ENCODE assay signal across 20 cellular contexts in genomic region chr5:78778538-78778937, GRCh38.
A peak's percentile ranks its signal among the peaks of the same experiment; 100 is the strongest.
DNase-seq lines count a peak whose midpoint lies in the region; ATAC-seq and TF ChIP-seq lines count a peak whose summit lies in the region.
"Had no signal": no experiment of that assay in that cellular context is flagged by ENCODE, and none has a peak within 500 bp of the region (broad histone marks: within the 10 kb centered on the region; RNA-seq: fewer than 3 reads in every experiment).

No MANE protein-coding gene starts in this region.

- no peak for TF ChIP-seq EP300 in Ishikawa (IDR thresholded peaks at IDR 0.05; ENCODE audit: borderline replicate concordance)

- H3K4me3 ChIP-seq in astrocyte of the spinal cord (ENCODE audit: low read depth, low read length), result no peak overlapping the region
- H3K4me3 ChIP-seq: dorsolateral prefrontal cortex, ovary, spleen, tibial nerve had no signal

- no peak overlapping the region for H3K4me3 Mint-ChIP-seq in stimulated activated naive CD8-positive, alpha-beta T cell treated with anti-CD3 and anti-CD28 coated beads, Interleukin-15, amount 100 ng/mL, for 72 hours
- H3K4me3 Mint-ChIP-seq: activated CD4-positive, alpha-beta T cell treated with anti-CD3 and anti-CD28 coated beads, Interleukin-2, amount 10 ng/mL, durations not matched to agents 7 days and 5 days; stimulated activated memory B cell treated with anti-CD40 and anti-IgM and Interleukin-4, amounts not matched to agents 10 μg/mL and 1 μg/mL and 100 μg/mL, for 72 hours had no signal

- no peaks in the 10 kb centered on the region for H3K9me3 Mint-ChIP-seq in stimulated activated naive CD8-positive, alpha-beta T cell treated with anti-CD3 and anti-CD28 coated beads, Interleukin-15, amount 100 ng/mL, for 72 hours
- H3K9me3 Mint-ChIP-seq: activated CD4-positive, alpha-beta T cell treated with anti-CD3 and anti-CD28 coated beads, Interleukin-2, amount 10 ng/mL, durations not matched to agents 7 days and 5 days; stimulated activated memory B cell treated with anti-CD40 and anti-IgM and Interleukin-4, amounts not matched to agents 10 μg/mL and 1 μg/mL and 100 μg/mL, for 72 hours had no signal

- ATAC-seq in GM21576 (IDR thresholded peaks at IDR 0.05; ENCODE audit: unreplicated experiment), result no peak
- no peak for ATAC-seq in stimulated activated naive CD8-positive, alpha-beta T cell treated with anti-CD3 and anti-CD28 coated beads, Interleukin-15, amount 100 ng/mL, for 72 hours
- ATAC-seq: left lobe of liver; stimulated activated memory B cell treated with anti-CD40 and anti-IgM and Interleukin-4, amounts not matched to agents 10 μg/mL and 1 μg/mL and 100 μg/mL, for 72 hours had no signal

- no peak for TF ChIP-seq CTCF in astrocyte of the spinal cord (IDR thresholded peaks at IDR 0.05; ENCODE audit: low read depth, low read length)

- TF ChIP-seq RAD21 in Ishikawa (IDR thresholded peaks at IDR 0.05; ENCODE audit: low read depth), result no peak

- no peaks in the 10 kb centered on the region for H3K27me3 Mint-ChIP-seq in stimulated activated naive CD8-positive, alpha-beta T cell treated with anti-CD3 and anti-CD28 coated beads, Interleukin-15, amount 100 ng/mL, for 72 hours
- H3K27me3 Mint-ChIP-seq: activated CD4-positive, alpha-beta T cell treated with anti-CD3 and anti-CD28 coated beads, Interleukin-2, amount 10 ng/mL, durations not matched to agents 7 days and 5 days; stimulated activated memory B cell treated with anti-CD40 and anti-IgM and Interleukin-4, amounts not matched to agents 10 μg/mL and 1 μg/mL and 100 μg/mL, for 72 hours had no signal

- DNase-seq in EH (ENCODE audit: low read depth) (peak; percentile 82), astrocyte of the spinal cord (ENCODE audit: low read depth, low spot score) (peak; percentile 61), myocyte (ENCODE audit: low read depth) (peak; percentile 69), T-helper 2 cell (no peak), AG08396 (ENCODE audit: low spot score) (no peak)
- DNase-seq in stimulated activated naive CD8-positive, alpha-beta T cell treated with anti-CD3 and anti-CD28 coated beads, Interleukin-15, amount 100 ng/mL, for 72 hours, result no peak
- DNase-seq: activated CD4-positive, alpha-beta T cell treated with anti-CD3 and anti-CD28 coated beads, Interleukin-2, amount 10 ng/mL, durations not matched to agents 7 days and 5 days; activated naive CD4-positive, alpha-beta T cell treated with Interleukin-2 at 50 U/mL for 16 hours; brain microvascular endothelial cell; dorsolateral prefrontal cortex; Karpas-422; NCI-H187; NCI-H510A treated with DMSO at 0.1 percent for 48 hours; ovary; spleen had no signal

- no peak overlapping the region for H3K27ac Mint-ChIP-seq in stimulated activated naive CD8-positive, alpha-beta T cell treated with anti-CD3 and anti-CD28 coated beads, Interleukin-15, amount 100 ng/mL, for 72 hours
- H3K27ac Mint-ChIP-seq: activated CD4-positive, alpha-beta T cell treated with anti-CD3 and anti-CD28 coated beads, Interleukin-2, amount 10 ng/mL, durations not matched to agents 7 days and 5 days; stimulated activated memory B cell treated with anti-CD40 and anti-IgM and Interleukin-4, amounts not matched to agents 10 μg/mL and 1 μg/mL and 100 μg/mL, for 72 hours had no signal

- in situ Hi-C loops in astrocyte of the spinal cord (cut with HindIII; ENCODE audit: low sequenced_read_pairs), result no loop called here

- H3K4me1 Mint-ChIP-seq in stimulated activated naive CD8-positive, alpha-beta T cell treated with anti-CD3 and anti-CD28 coated beads, Interleukin-15, amount 100 ng/mL, for 72 hours, result peaks cover 5% of the 10 kb centered on the region
- H3K4me1 Mint-ChIP-seq: activated CD4-positive, alpha-beta T cell treated with anti-CD3 and anti-CD28 coated beads, Interleukin-2, amount 10 ng/mL, durations not matched to agents 7 days and 5 days; stimulated activated memory B cell treated with anti-CD40 and anti-IgM and Interleukin-4, amounts not matched to agents 10 μg/mL and 1 μg/mL and 100 μg/mL, for 72 hours had no signal

TF ChIP-seq in Ishikawa, 13 proteins besides CTCF, POLR2A, EP300 and RAD21:
- TF ChIP-seq TCF12 (IDR thresholded peaks at IDR 0.05; ENCODE audit: low read depth), result peak; percentile 33; the same call in 1 of the 2 replicates
- TF ChIP-seq TEAD4 (IDR thresholded peaks at IDR 0.05), result no peak
- no peak for TF ChIP-seq NFIC (IDR thresholded peaks at IDR 0.05)
- no peak for TF ChIP-seq CEBPB (IDR thresholded peaks at IDR 0.05)
- no peak for TF ChIP-seq CREB1 (IDR thresholded peaks at IDR 0.05; ENCODE audit: low read depth)
- TF ChIP-seq YY1 (IDR thresholded peaks at IDR 0.05; ENCODE audit: low read depth), result no peak
- no peak for TF ChIP-seq FOXM1 (IDR thresholded peaks at IDR 0.05; ENCODE audit: borderline replicate concordance, low read depth)

Comparison
In these comparisons a context has a peak if more than half of its experiments do, and no peak if none do; other contexts are left out.
1. DNase-seq: peak in EH (single experiment), astrocyte of the spinal cord (single experiment) and myocyte (single experiment); none in T-helper 2 cell (0 of 5), stimulated activated naive CD8-positive, alpha-beta T cell treated with anti-CD3 and anti-CD28 coated beads, Interleukin-15, amount 100 ng/mL, for 72 hours (0 of 2) and AG08396 (single experiment).